In genomic region chr5:77550416-77550815, GRCh38 we compare ENCODE assay signal across 26 cellular contexts. TPM values are rescaled to one million over a fixed set of nuclear protein-coding genes. Genes with fewer than 3 reads are reported as not detected.
DNase-seq lines count a peak whose midpoint lies in the region; ATAC-seq and TF ChIP-seq lines count a peak whose summit lies in the region.
"Had no signal": no experiment of that assay in that cellular context is flagged by ENCODE, and none has a peak within 500 bp of the region (broad histone marks: within the 10 kb centered on the region; RNA-seq: fewer than 3 reads in every experiment).

No MANE protein-coding gene starts in this region.

- POLR2A ChIA-PET in activated CD8-positive, alpha-beta T cell treated with anti-CD3 and anti-CD28 coated beads, Interleukin-2, amount 10 ng/mL, durations not matched to agents 7 days and 5 days (lab: Charles Lee) = no interaction called here
- POLR2A ChIA-PET in CD4-positive, alpha-beta T cell (lab: Charles Lee) = no interaction called here

- H3K9me2 ChIP-seq in GM23248 (ENCODE audit: insufficient read depth) = no peaks in the 10 kb centered on the region

- peaks cover 14% of the 10 kb centered on the region for H3K27me3 Mint-ChIP-seq in activated CD8-positive, alpha-beta T cell treated with anti-CD3 and anti-CD28 coated beads, Interleukin-2, amount 10 ng/mL, durations not matched to agents 7 days and 5 days (ENCODE audit: low read depth)
- H3K27me3 Mint-ChIP-seq in CD4-positive, alpha-beta T cell = peaks cover 20% of the 10 kb centered on the region

- in situ Hi-C loops in GM23248 (cut with MboI) = no loop called here

- H3K36me3 Mint-ChIP-seq in activated CD8-positive, alpha-beta T cell treated with anti-CD3 and anti-CD28 coated beads, Interleukin-2, amount 10 ng/mL, durations not matched to agents 7 days and 5 days (ENCODE audit: low read depth) = no peaks in the 10 kb centered on the region
- no peaks in the 10 kb centered on the region for H3K36me3 Mint-ChIP-seq in CD4-positive, alpha-beta T cell (ENCODE audit: low read depth)
- H3K36me3 Mint-ChIP-seq: CD14-positive monocyte had no signal

- no peaks in the 10 kb centered on the region for H3K27me3 ChIP-seq in GM23248 (replicated peaks; ENCODE audit: insufficient read depth)
- H3K27me3 ChIP-seq in CD4-positive, alpha-beta T cell (ENCODE audit: control insufficient read depth, insufficient read depth, low read length) = no peaks in the 10 kb centered on the region
- H3K27me3 ChIP-seq: BE2C, SJSA1 had no signal

- no peaks in the 10 kb centered on the region for H3K36me3 ChIP-seq in GM23248 (ENCODE audit: low read depth)
- H3K36me3 ChIP-seq: BE2C, SJSA1 had no signal

- H3K4me1 Mint-ChIP-seq in activated CD8-positive, alpha-beta T cell treated with anti-CD3 and anti-CD28 coated beads, Interleukin-2, amount 10 ng/mL, durations not matched to agents 7 days and 5 days (ENCODE audit: low read depth) = no peaks in the 10 kb centered on the region
- H3K4me1 Mint-ChIP-seq in CD4-positive, alpha-beta T cell (ENCODE audit: low read depth) = no peaks in the 10 kb centered on the region
- H3K4me1 Mint-ChIP-seq: CD14-positive monocyte, GM23338, H9 had no signal

- 0 to 6% methylated on average over 1 of the region's 1 CpG for WGBS in GM23248 (ENCODE audit: low coverage in 1 of 2, low lambda C conversion rate in 2 of 2, missing lambda C conversion rate in 2 of 2), 2 experiments

- no peaks in the 10 kb centered on the region for H3K9me3 ChIP-seq in GM23248 (ENCODE audit: low read depth)
- no peaks in the 10 kb centered on the region for H3K9me3 ChIP-seq in CD4-positive, alpha-beta T cell (ENCODE audit: control insufficient read depth, low read length)
- H3K9me3 ChIP-seq: BE2C, SJSA1 had no signal

- intact Hi-C loops in CD4-positive, alpha-beta T cell (cut with DNase I, micrococcal nuclease) = no loop called here

- TF ChIP-seq CTCF in choroid plexus epithelial cell (conservative IDR thresholded peaks at IDR 0.05; ENCODE audit: low read depth, low read length) = no peak
- TF ChIP-seq CTCF in fibroblast of the aortic adventitia (IDR thresholded peaks at IDR 0.05; ENCODE audit: insufficient read depth, low read length) = no peak
- no peak for TF ChIP-seq CTCF in CD4-positive, alpha-beta T cell (IDR thresholded peaks at IDR 0.05)

- no peaks in the 10 kb centered on the region for H3F3A ChIP-seq in GM23248 (ENCODE audit: insufficient read depth)

- no peak overlapping the region for H3K4me3 ChIP-seq in GM23248
- no peak overlapping the region for H3K4me3 ChIP-seq in choroid plexus epithelial cell (ENCODE audit: low read depth, low read length)
- no peak overlapping the region for H3K4me3 ChIP-seq in fibroblast of the aortic adventitia (ENCODE audit: low read depth, low read length)
- H3K4me3 ChIP-seq: GM12878, GM23338, K562, SJSA1 had no signal

- DNase-seq in EH (ENCODE audit: low read depth) (peak; percentile 73), GM23248 (peak; percentile 4), choroid plexus epithelial cell (ENCODE audit: low read depth) (peak; percentile 1), fibroblast of the aortic adventitia (ENCODE audit: low read depth) (peak; percentile 21)
- DNase-seq in activated CD8-positive, alpha-beta T cell treated with anti-CD3 and anti-CD28 coated beads, Interleukin-2, amount 10 ng/mL, durations not matched to agents 7 days and 5 days = no peak
- no peak for DNase-seq in stimulated activated naive CD4-positive, alpha-beta T cell treated with Interleukin-2 at 50 U/mL for 16 hours (lab: John Stamatoyannopoulos, UW)
- no peak for DNase-seq in CD4-positive, alpha-beta T cell
- DNase-seq: BE2C, Calu3, DMS79 treated with DMSO at 0.1 percent for 48 hours, H9, NCI-H1048, NCI-H1417, NCI-H1694, NCI-H2081, NCI-H2171, NCI-H226, NCI-H510A, Right ventricle myocardium superior, RPMI8226 had no signal

- H3K4me3 Mint-ChIP-seq in activated CD8-positive, alpha-beta T cell treated with anti-CD3 and anti-CD28 coated beads, Interleukin-2, amount 10 ng/mL, durations not matched to agents 7 days and 5 days = no peak overlapping the region
- no peak overlapping the region for H3K4me3 Mint-ChIP-seq in CD4-positive, alpha-beta T cell
- H3K4me3 Mint-ChIP-seq: CD14-positive monocyte, GM23338, H9 had no signal

- H3K4me2 ChIP-seq in GM23248 (ENCODE audit: unreplicated experiment) = no peak overlapping the region
- H3K4me2 ChIP-seq: GM23338 had no signal

- CTCF ChIA-PET in activated CD8-positive, alpha-beta T cell treated with anti-CD3 and anti-CD28 coated beads, Interleukin-2, amount 10 ng/mL, durations not matched to agents 7 days and 5 days (lab: Charles Lee) = no interaction called here
- CTCF ChIA-PET in CD4-positive, alpha-beta T cell (lab: Charles Lee) = no interaction called here

- no peaks in the 10 kb centered on the region for H4K20me1 ChIP-seq in GM23248 (ENCODE audit: insufficient read depth)

- ATAC-seq in activated CD8-positive, alpha-beta T cell treated with anti-CD3 and anti-CD28 coated beads, Interleukin-2, amount 10 ng/mL, durations not matched to agents 7 days and 5 days = no peak
- no peak for ATAC-seq in CD4-positive, alpha-beta T cell (ENCODE audit: poor library complexity)
- ATAC-seq: GM12878, GM23338, HepG2, K562 had no signal

- H2AFZ ChIP-seq in GM23248 = no peak overlapping the region
- H2AFZ ChIP-seq: GM23338 had no signal

- H3K9me3 Mint-ChIP-seq in activated CD8-positive, alpha-beta T cell treated with anti-CD3 and anti-CD28 coated beads, Interleukin-2, amount 10 ng/mL, durations not matched to agents 7 days and 5 days (ENCODE audit: insufficient read depth) = no peaks in the 10 kb centered on the region
- H3K9me3 Mint-ChIP-seq in CD4-positive, alpha-beta T cell = peaks cover 6% of the 10 kb centered on the region

- no peaks in the 10 kb centered on the region for H3K79me2 ChIP-seq in GM23248 (ENCODE audit: insufficient read depth)

- H3K9ac ChIP-seq in GM23248 = no peak overlapping the region

- H3K27ac ChIP-seq in GM23248 = no peak overlapping the region
- H3K27ac ChIP-seq in CD4-positive, alpha-beta T cell (ENCODE audit: low read depth, low read length) = no peak overlapping the region
- H3K27ac ChIP-seq: SJSA1 had no signal

- no peak overlapping the region for H3K27ac Mint-ChIP-seq in activated CD8-positive, alpha-beta T cell treated with anti-CD3 and anti-CD28 coated beads, Interleukin-2, amount 10 ng/mL, durations not matched to agents 7 days and 5 days
- no peak overlapping the region for H3K27ac Mint-ChIP-seq in CD4-positive, alpha-beta T cell
- H3K27ac Mint-ChIP-seq: CD14-positive monocyte, GM23338, H9 had no signal

- H3K4me1 ChIP-seq in GM23248 (ENCODE audit: insufficient read depth) = no peaks in the 10 kb centered on the region
- H3K4me1 ChIP-seq: BE2C, SJSA1 had no signal

RNA-seq across cellular contexts. Expression of gene WDR41, which starts 58.3 kb away (rescaled TPM):
- 173 TPM in 2 replicates for total RNA-seq in GM23248 (2014; rRNA removed; shearing (Covaris generic))
- polyA plus RNA-seq in GM23248 (2016; fragmentation: Nextera tagmentation; extraction: Ambion mirVana) = 96.9 and 103 TPM in 2 replicates
- 81.3 and 380 TPM in 2 replicates for total RNA-seq in fibroblast of the aortic adventitia (ENCODE audit: low replicate concordance)
- 10 to 100 TPM; 15.6 to 21.4 TPM for total RNA-seq in activated CD8-positive, alpha-beta T cell treated with anti-CD3 and anti-CD28 coated beads, Interleukin-2, amount 10 ng/mL, durations not matched to agents 7 days and 5 days
- total RNA-seq in CD4-positive, alpha-beta T cell = 1 to 10 TPM; 4.2 to 4.4 TPM

Comparison
In these comparisons a context has a peak if more than half of its experiments do, and no peak if none do; other contexts are left out.
1. DNase-seq: peak in EH (single experiment), GM23248 (single experiment), choroid plexus epithelial cell (single experiment) and fibroblast of the aortic adventitia (single experiment); none in activated CD8-positive, alpha-beta T cell treated with anti-CD3 and anti-CD28 coated beads, Interleukin-2, amount 10 ng/mL, durations not matched to agents 7 days and 5 days (single experiment), stimulated activated naive CD4-positive, alpha-beta T cell treated with Interleukin-2 at 50 U/mL for 16 hours (single experiment) and CD4-positive, alpha-beta T cell (0 of 10).